Comparison of ENCODE assay signal across 16 cellular contexts in genomic region chr2:157442636-157443035, GRCh38. TPM values are rescaled to one million over a fixed set of nuclear protein-coding genes. Genes with fewer than 3 reads are reported as not detected.
A peak's percentile ranks its signal among the peaks of the same experiment; 100 is the strongest.
DNase-seq lines count a peak whose midpoint lies in the region; ATAC-seq and TF ChIP-seq lines count a peak whose summit lies in the region.
"Had no signal": no experiment of that assay in that cellular context is flagged by ENCODE, and none has a peak within 500 bp of the region (broad histone marks: within the 10 kb centered on the region; RNA-seq: fewer than 3 reads in every experiment).

No MANE protein-coding gene starts in this region.

- H3K9me3 ChIP-seq in CD4-positive, CD25-positive, alpha-beta regulatory T cell (ENCODE audit: control insufficient read depth in 2 of 2, low read length in 2 of 2) = no peaks in the 10 kb centered on the region
- no peaks in the 10 kb centered on the region for H3K9me3 ChIP-seq in naive thymus-derived CD4-positive, alpha-beta T cell (ENCODE audit: control insufficient read depth in 2 of 3, low read length in 3 of 3)
- H3K9me3 ChIP-seq in ovary = no peaks in the 10 kb centered on the region
- H3K9me3 ChIP-seq: prostate gland had no signal

- intact Hi-C loops in naive thymus-derived CD4-positive, alpha-beta T cell (cut with micrococcal nuclease) = loop anchor here (5.0 to 10.0 kb wide), 4 partner anchors 435 to 1110 kb away; partner anchors contain the start of genes NR4A2 (in 2 of the 2), ACVR1 (in 1 of the 2), CCDC148 (in 1 of the 2) and PKP4 (in 1 of the 2)
- intact Hi-C loops in ovary (cut with DNase I) = no loop called here

- DNase-seq in CD4-positive, CD25-positive, alpha-beta regulatory T cell = peak in 1 of 3 donors; percentile 56
- DNase-seq in activated naive CD4-positive, alpha-beta T cell treated with anti-CD3 and anti-CD28 coated beads, Interleukin-2, amount 50 U/mL, for 72 hours (ENCODE audit: low spot score in 2 of 2) = no peak
- no peak for DNase-seq in naive thymus-derived CD4-positive, alpha-beta T cell
- DNase-seq in RWPE1 (ENCODE audit: low spot score) (no peak), NCI-H2171 (lab: John Stamatoyannopoulos, UW) (no peak), ovary (no peak)
- DNase-seq: activated effector memory CD4-positive, alpha-beta T cell treated with Interleukin-2 at 50 U/mL for 16 hours; C1 segment of cervical spinal cord; cerebellar nuclear complex; NCI-H1105; NCI-H69; SIG-M5; substantia nigra had no signal

- TF ChIP-seq EP300 in ovary (IDR thresholded peaks at IDR 0.05) = no peak

- H3K27me3 ChIP-seq in CD4-positive, CD25-positive, alpha-beta regulatory T cell (ENCODE audit: control insufficient read depth, insufficient read depth, low read length) = no peaks in the 10 kb centered on the region
- H3K27me3 ChIP-seq in naive thymus-derived CD4-positive, alpha-beta T cell (ENCODE audit: control insufficient read depth in 2 of 2, insufficient read depth in 2 of 2, low read length in 2 of 2) = no peaks in the 10 kb centered on the region
- no peaks in the 10 kb centered on the region for H3K27me3 ChIP-seq in ovary

- peak overlapping the region; percentile 100 for H3K4me3 ChIP-seq in CD4-positive, CD25-positive, alpha-beta regulatory T cell (ENCODE audit: low read depth, low read length)
- peak overlapping the region; percentile 53 for H3K4me3 ChIP-seq in GM12875 (ENCODE audit: low read depth, low read length)
- H3K4me3 ChIP-seq in naive thymus-derived CD4-positive, alpha-beta T cell (ENCODE audit: low read length) = peak overlapping the region; percentile 97
- H3K4me3 ChIP-seq in ovary = no peak overlapping the region
- H3K4me3 ChIP-seq: prostate gland had no signal

- peaks cover 9 to 37% (median 23%) of the 10 kb centered on the region in 4 donors for H3K4me1 Mint-ChIP-seq in CD4-positive, CD25-positive, alpha-beta regulatory T cell
- H3K4me1 Mint-ChIP-seq in naive thymus-derived CD4-positive, alpha-beta T cell = peaks cover 26 to 43% (median 32%) of the 10 kb centered on the region in 7 donors

- H3K36me3 ChIP-seq in CD4-positive, CD25-positive, alpha-beta regulatory T cell (ENCODE audit: control insufficient read depth, insufficient read depth, low read length) = peaks cover 23% of the 10 kb centered on the region
- peaks cover 11 to 46% (median 11%) of the 10 kb centered on the region in 3 experiments for H3K36me3 ChIP-seq in naive thymus-derived CD4-positive, alpha-beta T cell (ENCODE audit: control insufficient read depth in 2 of 3, insufficient read depth in 3 of 3, low read length in 3 of 3)
- H3K36me3 ChIP-seq in ovary = no peaks in the 10 kb centered on the region
- H3K36me3 ChIP-seq: prostate gland had no signal

- peak overlapping the region; percentile 95 to 99 (median 98) for H3K27ac Mint-ChIP-seq in CD4-positive, CD25-positive, alpha-beta regulatory T cell
- peak overlapping the region; percentile 99 for H3K27ac Mint-ChIP-seq in activated naive CD4-positive, alpha-beta T cell treated with anti-CD3 and anti-CD28 coated beads, Interleukin-2, amount 50 U/mL, for 72 hours
- H3K27ac Mint-ChIP-seq in naive thymus-derived CD4-positive, alpha-beta T cell = peak overlapping the region; percentile 95 to 100 (median 98)

- H3K36me3 Mint-ChIP-seq in CD4-positive, CD25-positive, alpha-beta regulatory T cell = peaks cover 52% of the 10 kb centered on the region
- peaks cover 70 to 77% of the 10 kb centered on the region in 2 donors for H3K36me3 Mint-ChIP-seq in activated naive CD4-positive, alpha-beta T cell treated with anti-CD3 and anti-CD28 coated beads, Interleukin-2, amount 50 U/mL, for 72 hours
- peaks cover 46 to 61% (median 56%) of the 10 kb centered on the region in 5 donors for H3K36me3 Mint-ChIP-seq in naive thymus-derived CD4-positive, alpha-beta T cell

- WGBS in ovary, 3 donors = 74 to 79% (median 77%) methylated on average over 5 of the region's 5 CpGs

- ATAC-seq in CD4-positive, CD25-positive, alpha-beta regulatory T cell (ENCODE audit: low read depth in 2 of 2) = no peak
- ATAC-seq in activated naive CD4-positive, alpha-beta T cell treated with anti-CD3 and anti-CD28 coated beads, Interleukin-2, amount 50 U/mL, for 72 hours = no peak
- no peak for ATAC-seq in naive thymus-derived CD4-positive, alpha-beta T cell
- no peak for ATAC-seq in HG02870 (IDR thresholded peaks at IDR 0.05; ENCODE audit: unreplicated experiment)

- peaks cover 40% of the 10 kb centered on the region for H3K4me1 ChIP-seq in CD4-positive, CD25-positive, alpha-beta regulatory T cell (ENCODE audit: control insufficient read depth, insufficient read depth, low read length, poor library complexity, severe bottlenecking)
- peaks cover 16 to 24% of the 10 kb centered on the region in 2 donors for H3K4me1 ChIP-seq in naive thymus-derived CD4-positive, alpha-beta T cell (ENCODE audit: control insufficient read depth in 2 of 2, insufficient read depth in 2 of 2, low read length in 2 of 2)
- H3K4me1 ChIP-seq in ovary (ENCODE audit: insufficient read depth) = no peaks in the 10 kb centered on the region
- H3K4me1 ChIP-seq: prostate gland had no signal

- TF ChIP-seq CTCF in GM12875 (IDR thresholded peaks at IDR 0.05; ENCODE audit: borderline replicate concordance, insufficient read depth, low read depth, low read length) (no peak), RWPE1 (conservative IDR thresholded peaks at IDR 0.05; ENCODE audit: low read depth) (no peak), ovary (IDR thresholded peaks at IDR 0.05) (no peak)

- peak overlapping the region; percentile 95 to 96 (median 96) for H3K4me3 Mint-ChIP-seq in CD4-positive, CD25-positive, alpha-beta regulatory T cell
- H3K4me3 Mint-ChIP-seq in naive thymus-derived CD4-positive, alpha-beta T cell = peak overlapping the region; percentile 92 to 100 (median 97)

- H3K27ac ChIP-seq in CD4-positive, CD25-positive, alpha-beta regulatory T cell (ENCODE audit: insufficient read depth, low read length, poor library complexity, severe bottlenecking) = peak overlapping the region; percentile 93
- peak overlapping the region; percentile 89 for H3K27ac ChIP-seq in naive thymus-derived CD4-positive, alpha-beta T cell (ENCODE audit: low read depth, low read length)
- H3K27ac ChIP-seq in RWPE1 (no peak overlapping the region), ovary (no peak overlapping the region)

- peaks cover 0 to 7% (median 0%) of the 10 kb centered on the region in 7 donors for H3K9me3 Mint-ChIP-seq in CD4-positive, CD25-positive, alpha-beta regulatory T cell
- H3K9me3 Mint-ChIP-seq in activated naive CD4-positive, alpha-beta T cell treated with anti-CD3 and anti-CD28 coated beads, Interleukin-2, amount 50 U/mL, for 72 hours = no peaks in the 10 kb centered on the region
- H3K9me3 Mint-ChIP-seq in naive thymus-derived CD4-positive, alpha-beta T cell = peaks cover 0 to 6% (median 0%) of the 10 kb centered on the region in 11 donors

- CTCF ChIA-PET in naive thymus-derived CD4-positive, alpha-beta T cell (lab: Charles Lee) = interaction anchor here (1.0 to 3.9 kb wide), 10 partner anchors 11 to 115 kb away, joined by 3 to 21 read pairs (median 8); no protein-coding TSS in a partner anchor
- CTCF ChIA-PET in RWPE1 (lab: Yijun Ruan, JAX) = no interaction called here

- H3K27me3 Mint-ChIP-seq in CD4-positive, CD25-positive, alpha-beta regulatory T cell = peaks cover 5% of the 10 kb centered on the region
- H3K27me3 Mint-ChIP-seq in naive thymus-derived CD4-positive, alpha-beta T cell = no peaks in the 10 kb centered on the region

- POLR2A ChIA-PET in naive thymus-derived CD4-positive, alpha-beta T cell (lab: Charles Lee) = interaction anchor here (0.6 to 27.4 kb wide), 11 partner anchors 9 to 449 kb away, joined by 3 to 810 read pairs (median 7); partner anchors contain the start of gene ERMN
- POLR2A ChIA-PET in RWPE1 (lab: Yijun Ruan, JAX; ENCODE audit: low non-redundant PET) = no interaction called here

- TF ChIP-seq POLR2A in ovary (IDR thresholded peaks at IDR 0.05) = no peak

RNA-seq across cellular contexts. Expression of gene CYTIP, which starts 1.3 kb away (rescaled TPM):
- 454 TPM for total RNA-seq in CD4-positive, CD25-positive, alpha-beta regulatory T cell
- polyA plus RNA-seq in CD4-positive, CD25-positive, alpha-beta regulatory T cell = 100 to 1,000 TPM; 123 to 205 (median 150) TPM
- total RNA-seq in activated naive CD4-positive, alpha-beta T cell treated with anti-CD3 and anti-CD28 coated beads, Interleukin-2, amount 50 U/mL, for 72 hours = 100 to 1,000 TPM; 417 to 596 TPM
- total RNA-seq in naive thymus-derived CD4-positive, alpha-beta T cell = 100 to 1,000 TPM; 290 to 406 (median 363) TPM
- polyA plus RNA-seq in naive thymus-derived CD4-positive, alpha-beta T cell = 100 to 1,000 TPM; 170 to 270 TPM
- total RNA-seq in ovary = 1 to 10 TPM in 6 of 7 donors, under 1 TPM in 1; 0.66 to 6.1 (median 2.7) TPM
- 1 to 10 TPM in 1 of 2 donors, under 1 TPM in 1; 0.73 to 4.2 TPM for polyA plus RNA-seq in ovary

Comparison
In these comparisons a context has a peak if more than half of its experiments do, and no peak if none do; other contexts are left out.
1. H3K27ac ChIP-seq: peak in CD4-positive, CD25-positive, alpha-beta regulatory T cell (single experiment) and naive thymus-derived CD4-positive, alpha-beta T cell (single experiment); none in RWPE1 (single experiment) and ovary (0 of 2).
2. RNA of gene CYTIP, which starts 1.3 kb away (total RNA-seq): 417 to 596 TPM in activated naive CD4-positive, alpha-beta T cell treated with anti-CD3 and anti-CD28 coated beads, Interleukin-2, amount 50 U/mL, for 72 hours, 454 TPM in CD4-positive, CD25-positive, alpha-beta regulatory T cell (single experiment) and 290 to 406 TPM in naive thymus-derived CD4-positive, alpha-beta T cell; 0.66 to 6.1 TPM in ovary; every median in the first group is over 10 times any median in the second.
3. intact Hi-C loops: an anchor here in naive thymus-derived CD4-positive, alpha-beta T cell (5.0 to 10.0 kb wide); none called in ovary.
4. Peak in every context shown above with its lines, with median percentiles within 50 percentile points of each other: H3K27ac Mint-ChIP-seq.